18 cellular contexts compared by ENCODE assay signal in the genomic region with DNA sequence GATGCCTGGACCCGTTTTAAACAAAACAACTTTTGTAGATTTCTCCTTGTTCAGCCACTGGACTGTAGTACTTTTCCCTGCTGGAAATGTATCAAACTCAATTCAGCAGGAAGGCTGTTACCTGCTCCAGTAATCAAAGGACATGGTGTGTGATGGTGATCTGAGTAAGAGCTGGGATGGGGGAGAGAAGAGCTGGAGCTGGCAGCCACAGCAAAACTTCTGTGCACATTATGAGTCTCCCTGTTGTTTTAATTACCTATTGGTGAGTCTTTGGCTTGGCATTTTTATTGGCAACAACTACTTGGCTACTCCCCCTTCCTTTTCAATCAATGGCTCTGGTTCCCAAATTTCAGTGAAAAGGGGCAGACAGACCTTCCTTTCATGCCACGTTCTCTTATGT. TPM values are rescaled to one million over a fixed set of nuclear protein-coding genes. Genes with fewer than 3 reads are reported as not detected.
DNase-seq lines count a peak whose midpoint lies in the region; ATAC-seq and TF ChIP-seq lines count a peak whose summit lies in the region.
"Had no signal": no experiment of that assay in that cellular context is flagged by ENCODE, and none has a peak within 500 bp of the region (broad histone marks: within the 10 kb centered on the region; RNA-seq: fewer than 3 reads in every experiment).

No MANE protein-coding gene starts in this region.

- peaks cover 23% of the 10 kb centered on the region for H3K4me1 ChIP-seq in cardiac muscle cell (ENCODE audit: low read depth)
- peaks cover 6 to 88% (median 49%) of the 10 kb centered on the region in 9 donors for H3K4me1 ChIP-seq in heart right ventricle
- H3K4me1 ChIP-seq in adrenal gland (replicated peaks in 1 of 2) = peaks cover 25 to 55% of the 10 kb centered on the region in 2 donors
- peaks cover 0 to 27% (median 13%) of the 10 kb centered on the region in 6 donors for H3K4me1 ChIP-seq in spleen
- H3K4me1 ChIP-seq: parathyroid adenoma had no signal

- no peaks in the 10 kb centered on the region for H3K36me3 Mint-ChIP-seq in stimulated activated memory B cell treated with anti-CD40 and anti-IgM and Interleukin-4, amounts not matched to agents 10 μg/mL and 1 μg/mL and 100 μg/mL, for 72 hours

- intact Hi-C loops in heart right ventricle (cut with DNase I) (no loop called here), adrenal gland (cut with DNase I) (no loop called here), spleen (cut with DNase I; ENCODE audit: low total_unique reads) (no loop called here)

- no peaks in the 10 kb centered on the region for H3K9me3 Mint-ChIP-seq in stimulated activated memory B cell treated with anti-CD40 and anti-IgM and Interleukin-4, amounts not matched to agents 10 μg/mL and 1 μg/mL and 100 μg/mL, for 72 hours
- H3K9me3 Mint-ChIP-seq: stimulated activated naive CD8-positive, alpha-beta T cell treated with anti-CD3 and anti-CD28 coated beads, Interleukin-15, amount 100 ng/mL, for 72 hours had no signal

- H3K4me1 Mint-ChIP-seq in stimulated activated memory B cell treated with anti-CD40 and anti-IgM and Interleukin-4, amounts not matched to agents 10 μg/mL and 1 μg/mL and 100 μg/mL, for 72 hours = no peaks in the 10 kb centered on the region

- H3K9me3 ChIP-seq in cardiac muscle cell (ENCODE audit: low read depth) (no peaks in the 10 kb centered on the region), heart right ventricle (no peaks in the 10 kb centered on the region), adrenal gland (replicated peaks in 1 of 3) (no peaks in the 10 kb centered on the region), spleen (no peaks in the 10 kb centered on the region)
- H3K9me3 ChIP-seq: mucosa of descending colon, SJCRH30, uterus had no signal

- ATAC-seq in heart right ventricle = no peak
- ATAC-seq in stimulated activated memory B cell treated with anti-CD40 and anti-IgM and Interleukin-4, amounts not matched to agents 10 μg/mL and 1 μg/mL and 100 μg/mL, for 72 hours = no peak
- ATAC-seq: K562, mucosa of descending colon had no signal

- H3K27me3 Mint-ChIP-seq in stimulated activated memory B cell treated with anti-CD40 and anti-IgM and Interleukin-4, amounts not matched to agents 10 μg/mL and 1 μg/mL and 100 μg/mL, for 72 hours = no peaks in the 10 kb centered on the region

- TF ChIP-seq POLR2A in adrenal gland (IDR thresholded peaks at IDR 0.05) (no peak), spleen (IDR thresholded peaks at IDR 0.05) (no peak)

- H3K27me3 ChIP-seq in cardiac muscle cell (no peaks in the 10 kb centered on the region), heart right ventricle (no peaks in the 10 kb centered on the region), adrenal gland (no peaks in the 10 kb centered on the region), spleen (replicated peaks in 1 of 7) (no peaks in the 10 kb centered on the region)
- H3K27me3 ChIP-seq: SJCRH30, uterus had no signal

- 44 to 50% methylated on average over 2 of the region's 2 CpGs for WGBS in heart right ventricle, 2 donors
- 65 to 69% (median 67%) methylated on average over 2 of the region's 2 CpGs for WGBS in adrenal gland, 4 donors
- 69 to 93% (median 89%) methylated on average over 2 of the region's 2 CpGs for WGBS in spleen, 5 donors

- H3K4me3 Mint-ChIP-seq in stimulated activated memory B cell treated with anti-CD40 and anti-IgM and Interleukin-4, amounts not matched to agents 10 μg/mL and 1 μg/mL and 100 μg/mL, for 72 hours = no peak overlapping the region

- peak overlapping the region; percentile 12 for H3K27ac ChIP-seq in cardiac muscle cell
- peak overlapping the region in 4 of 10 donors; percentile 29 to 69 (median 54) for H3K27ac ChIP-seq in heart right ventricle
- H3K27ac ChIP-seq in adrenal gland = peak overlapping the region in 3 of 5 donors; percentile 66 to 87 (median 77)
- peak overlapping the region in 5 of 8 donors; percentile 46 to 74 (median 65) for H3K27ac ChIP-seq in spleen
- H3K27ac ChIP-seq: parathyroid adenoma, uterus had no signal

- no peak for DNase-seq in cardiac muscle cell (ENCODE audit: low read depth in 1 of 2, low spot score in 1 of 2)
- DNase-seq in heart right ventricle = no peak
- no peak for DNase-seq in adrenal gland
- DNase-seq in glomerular visceral epithelial cell (ENCODE audit: extremely low spot score) = peak; percentile 65
- no peak for DNase-seq in spleen
- DNase-seq in AG08396 (ENCODE audit: low spot score) = no peak
- DNase-seq in SK-N-DZ (ENCODE audit: low spot score) = no peak
- DNase-seq: activated CD4-positive, alpha-beta T cell treated with anti-CD3 and anti-CD28 coated beads, Interleukin-2, amount 50 U/mL, for 1 hour; activated naive CD4-positive, alpha-beta T cell treated with anti-CD3 and anti-CD28 coated beads, Interleukin-2, amount 50 U/mL, for 16 hours; kidney; mucosa of descending colon; NCI-H1417; SJCRH30; stimulated activated naive CD8-positive, alpha-beta T cell treated with anti-CD3 and anti-CD28 coated beads, Interleukin-15, amount 100 ng/mL, for 72 hours; uterus had no signal

- H3K4me3 ChIP-seq in cardiac muscle cell (no peak overlapping the region), heart right ventricle (no peak overlapping the region), adrenal gland (no peak overlapping the region), spleen (no peak overlapping the region)
- H3K4me3 ChIP-seq: K562, mucosa of descending colon, SJCRH30, uterus had no signal

- no peak overlapping the region for H3K27ac Mint-ChIP-seq in stimulated activated memory B cell treated with anti-CD40 and anti-IgM and Interleukin-4, amounts not matched to agents 10 μg/mL and 1 μg/mL and 100 μg/mL, for 72 hours

- H3K36me3 ChIP-seq in cardiac muscle cell = peaks cover 2% of the 10 kb centered on the region
- peaks cover 0 to 21% (median 0%) of the 10 kb centered on the region in 9 donors for H3K36me3 ChIP-seq in heart right ventricle
- no peaks in the 10 kb centered on the region for H3K36me3 ChIP-seq in adrenal gland (replicated peaks in 1 of 2)
- no peaks in the 10 kb centered on the region for H3K36me3 ChIP-seq in spleen
- H3K36me3 ChIP-seq: uterus had no signal

- TF ChIP-seq CTCF in cardiac muscle cell (IDR thresholded peaks at IDR 0.05; ENCODE audit: low read depth, low read length) = no peak
- TF ChIP-seq CTCF in heart right ventricle (IDR thresholded peaks at IDR 0.05) = no peak
- no peak for TF ChIP-seq CTCF in adrenal gland (IDR thresholded peaks at IDR 0.05)
- no peak for TF ChIP-seq CTCF in spleen (IDR thresholded peaks at IDR 0.05 in 8 of 11, conservative IDR thresholded peaks at IDR 0.05 in 3 of 11)

RNA-seq across cellular contexts. Expression of a gene that starts 9.7 kb away (rescaled TPM):
- total RNA-seq in cardiac muscle cell (613 and 681 TPM in 2 replicates), heart right ventricle (10 to 100 TPM; 10.4 to 72.3 (median 47.3) TPM), adrenal gland (100 to 1,000 TPM in 1 of 8 donors, 10 to 100 TPM in 7; 11.4 to 107 (median 65.5) TPM), spleen (10 to 100 TPM; 22.4 to 54.5 (median 37.4) TPM)
- polyA plus RNA-seq in cardiac muscle cell (981 and 1,191 TPM in 2 replicates), heart right ventricle (10 to 100 TPM; 19.5 to 21.1 TPM), adrenal gland (10 to 100 TPM; 35.1 to 50.6 (median 41.9) TPM), spleen (10 to 100 TPM; 12.9 to 31.7 (median 21.0) TPM)
- polyA plus RNA-seq in SK-N-DZ (2014; cell fraction: cytosol; rRNA removed) = 850 and 873 TPM in 2 replicates
- polyA plus RNA-seq in SK-N-DZ (2014; cell fraction: nucleus; rRNA removed) = 497 and 523 TPM in 2 replicates
